In genomic region chr1:63651110-63651776, GRCh38 we compare ENCODE assay signal across 11 cellular contexts. TPM values are rescaled to one million over a fixed set of nuclear protein-coding genes. Genes with fewer than 3 reads are reported as not detected.
DNase-seq lines count a peak whose midpoint lies in the region; ATAC-seq, FAIRE-seq and TF ChIP-seq lines count a peak whose summit lies in the region.
"Had no signal": no experiment of that assay in that cellular context is flagged by ENCODE, and none has a peak within 500 bp of the region (broad histone marks: within the 10 kb centered on the region; RNA-seq: fewer than 3 reads in every experiment).

No MANE protein-coding gene starts in this region.

- WGBS in mammary epithelial cell (ENCODE audit: low coverage, missing lambda C conversion rate): 72% methylated on average over 9 of the region's 9 CpGs
- 85 to 89% (median 89%) methylated on average over 9 of the region's 9 CpGs for WGBS in small intestine, 3 donors

- TF ChIP-seq CTCF in HCT116 (IDR thresholded peaks at IDR 0.05 in 2 of 3, conservative IDR thresholded peaks at IDR 0.05 in 1 of 3; ENCODE audit: borderline replicate concordance in 1 of 3, insufficient read depth in 1 of 3, low read depth in 2 of 3, low read length in 2 of 3) (no peak), mammary epithelial cell (conservative IDR thresholded peaks at IDR 0.05 in 1 of 2, IDR thresholded peaks at IDR 0.05 in 1 of 2; ENCODE audit: extremely low read depth in 1 of 2, insufficient read depth in 1 of 2, low read depth in 1 of 2, low read length in 2 of 2) (no peak), parathyroid adenoma (IDR thresholded peaks at IDR 0.05) (no peak), vagina (IDR thresholded peaks at IDR 0.05) (no peak)

- intact Hi-C loops in HCT116 (cut with micrococcal nuclease): no loop called here
- intact Hi-C loops in mammary epithelial cell (cut with micrococcal nuclease): no loop called here
- intact Hi-C loops in vagina (cut with DNase I): no loop called here

- H4K20me1 ChIP-seq in HCT116 (ENCODE audit: insufficient read depth): no peaks in the 10 kb centered on the region
- no peaks in the 10 kb centered on the region for H4K20me1 ChIP-seq in mammary epithelial cell (ENCODE audit: insufficient read depth, low read length)

- peak; percentile 25; the same call in 1 of the 2 replicates for ATAC-seq in HCT116
- ATAC-seq in GM18517 (IDR thresholded peaks at IDR 0.05; ENCODE audit: unreplicated experiment): no peak
- no peak for ATAC-seq in HG03442 (IDR thresholded peaks at IDR 0.05; ENCODE audit: unreplicated experiment)

- no TSS peak for BruUV-seq in HCT116 (replicated peaks; lab: Mats Ljungman, UMichigan)
- BruUV-seq in mammary epithelial cell (replicated peaks; lab: Mats Ljungman, UMichigan): no TSS peak

- in situ Hi-C loops in mammary epithelial cell (cut with MboI; ENCODE audit: low sequenced_read_pairs in 2 of 2): no loop called here

- H3K27ac ChIP-seq in HCT116 (ENCODE audit: low read depth, low read length) (no peak overlapping the region), mammary epithelial cell (ENCODE audit: insufficient read depth, low read depth, low read length) (no peak overlapping the region), parathyroid adenoma (peak overlapping the region; percentile 18), vagina (no peak overlapping the region), small intestine (ENCODE audit: low read depth in 1 of 2, low read length in 1 of 2) (no peak overlapping the region)

- TF ChIP-seq RAD21 in HCT116 (IDR thresholded peaks at IDR 0.05; ENCODE audit: low read depth): no peak

- no peaks in the 10 kb centered on the region for H3K9me3 ChIP-seq in HCT116 (ENCODE audit: control insufficient read depth in 1 of 2, insufficient read depth in 1 of 2, low read depth in 1 of 2, low read length in 2 of 2)
- no peaks in the 10 kb centered on the region for H3K9me3 ChIP-seq in mammary epithelial cell (replicated peaks; ENCODE audit: insufficient read depth, low read length)
- H3K9me3 ChIP-seq in parathyroid adenoma (ENCODE audit: control insufficient read depth, low read length): no peaks in the 10 kb centered on the region
- no peaks in the 10 kb centered on the region for H3K9me3 ChIP-seq in vagina
- H3K9me3 ChIP-seq in small intestine (ENCODE audit: control insufficient read depth, low read depth): no peaks in the 10 kb centered on the region

- H3K79me2 ChIP-seq in HCT116 (ENCODE audit: insufficient read depth, low read length) (no peaks in the 10 kb centered on the region), mammary epithelial cell (ENCODE audit: insufficient read depth, low read length) (no peaks in the 10 kb centered on the region), parathyroid adenoma (no peaks in the 10 kb centered on the region)

- H3K4me2 ChIP-seq in HCT116 (ENCODE audit: low read length) (no peak overlapping the region), mammary epithelial cell (ENCODE audit: insufficient read depth, low read depth, low read length) (no peak overlapping the region), parathyroid adenoma (ENCODE audit: low read length) (peak overlapping the region; percentile 13)

- H3K27me3 ChIP-seq in HCT116 (ENCODE audit: insufficient read depth, low read length): no peaks in the 10 kb centered on the region
- H3K27me3 ChIP-seq in mammary epithelial cell (ENCODE audit: insufficient read depth, low read length): no peaks in the 10 kb centered on the region
- no peaks in the 10 kb centered on the region for H3K27me3 ChIP-seq in parathyroid adenoma (ENCODE audit: control insufficient read depth, insufficient read depth, low read length)
- H3K27me3 ChIP-seq in vagina: no peaks in the 10 kb centered on the region
- H3K27me3 ChIP-seq in small intestine (ENCODE audit: control insufficient read depth in 2 of 2, insufficient read depth in 2 of 2, low read length in 2 of 2): no peaks in the 10 kb centered on the region

- CTCF ChIA-PET in HCT116 (lab: Charles Lee) (interaction anchor here (1.1 kb wide), 1 partner anchor 267 kb away, joined by 3 read pairs; no protein-coding TSS in a partner anchor), mammary epithelial cell (lab: Charles Lee; ENCODE audit: low non-redundant PET) (no interaction called here)

- DNase-seq in HCT116 (ENCODE audit: low read depth, low spot score): no peak
- DNase-seq in activated CD4-positive, alpha-beta T cell treated with anti-CD3 and anti-CD28 coated beads for 48 hours: peak; percentile 53
- DNase-seq in mammary epithelial cell: peak; percentile 56
- no peak for DNase-seq in vagina (ENCODE audit: extremely low spot score in 2 of 2)
- DNase-seq in small intestine: no peak
- DNase-seq: amygdala, DMS79, natural killer cell had no signal

- dilution Hi-C loops in mammary epithelial cell (cut with HindIII; ENCODE audit: low sequenced_read_pairs): no loop called here

- H2AFZ ChIP-seq in HCT116 (ENCODE audit: low read depth, low read length, poor library complexity, severe bottlenecking) (no peak overlapping the region), mammary epithelial cell (ENCODE audit: low read depth, low read length) (no peak overlapping the region), parathyroid adenoma (peak overlapping the region; percentile 1)

- no peak for FAIRE-seq in small intestine (lab: Jason Lieb, UNC)

- H3K4me3 ChIP-seq in HCT116 (replicated peaks in 1 of 2; ENCODE audit: low read depth in 1 of 2, low read length in 2 of 2): no peak overlapping the region
- no peak overlapping the region for H3K4me3 ChIP-seq in mammary epithelial cell (replicated peaks in 1 of 3; ENCODE audit: insufficient read depth in 1 of 3, low read depth in 2 of 3, low read length in 3 of 3)
- no peak overlapping the region for H3K4me3 ChIP-seq in parathyroid adenoma (ENCODE audit: low read depth, low read length)
- no peak overlapping the region for H3K4me3 ChIP-seq in vagina
- H3K4me3 ChIP-seq in small intestine (ENCODE audit: low read depth in 1 of 2, low read length in 2 of 2): no peak overlapping the region

- no peaks in the 10 kb centered on the region for H3K9me2 ChIP-seq in HCT116 (ENCODE audit: insufficient read depth)

- POLR2A ChIA-PET in HCT116 (lab: Charles Lee): no interaction called here

- RAD21 ChIA-PET in HCT116 (lab: Charles Lee; ENCODE audit: low non-redundant PET in 1 of 2, low total read pairs in 2 of 2, uncharacterized antibody in 2 of 2, unreplicated experiment in 2 of 2): no interaction called here

- no peak for TF ChIP-seq POLR2A in HCT116 (IDR thresholded peaks at IDR 0.05; ENCODE audit: borderline replicate concordance, extremely low read depth, insufficient read depth, insufficient read length)
- no peak for TF ChIP-seq POLR2A in vagina (IDR thresholded peaks at IDR 0.05)

- H3K9ac ChIP-seq in HCT116 (ENCODE audit: low read length) (no peak overlapping the region), mammary epithelial cell (ENCODE audit: insufficient read depth, low read length) (no peak overlapping the region), parathyroid adenoma (no peak overlapping the region)

- H3K36me3 ChIP-seq in HCT116 (ENCODE audit: control insufficient read depth in 1 of 2, insufficient read depth in 2 of 2, low read length in 2 of 2) (no peaks in the 10 kb centered on the region), mammary epithelial cell (ENCODE audit: insufficient read depth, low read length) (peaks cover 10% of the 10 kb centered on the region), parathyroid adenoma (ENCODE audit: control insufficient read depth, insufficient read depth, low read length) (no peaks in the 10 kb centered on the region), vagina (peaks cover 0 to 36% of the 10 kb centered on the region in 2 donors), small intestine (ENCODE audit: control insufficient read depth in 2 of 2, insufficient read depth in 2 of 2, low read length in 2 of 2) (peaks cover 8 to 15% of the 10 kb centered on the region in 2 donors)

- H3K4me1 ChIP-seq in HCT116 (ENCODE audit: control insufficient read depth in 1 of 2, insufficient read depth in 2 of 2, low read length in 2 of 2): no peaks in the 10 kb centered on the region
- H3K4me1 ChIP-seq in mammary epithelial cell (ENCODE audit: insufficient read depth, low read length): no peaks in the 10 kb centered on the region
- H3K4me1 ChIP-seq in parathyroid adenoma: no peaks in the 10 kb centered on the region
- H3K4me1 ChIP-seq in vagina: no peaks in the 10 kb centered on the region
- H3K4me1 ChIP-seq in small intestine (ENCODE audit: control insufficient read depth in 2 of 2, insufficient read depth in 1 of 2, low read depth in 1 of 2, low read length in 1 of 2): no peaks in the 10 kb centered on the region

TF ChIP-seq in HCT116, 20 proteins besides CTCF, POLR2A, EP300 and RAD21 (continues in another document):
- TF ChIP-seq SP1 (IDR thresholded peaks at IDR 0.05; ENCODE audit: low read depth): no peak
- no peak for TF ChIP-seq CEBPB (IDR thresholded peaks at IDR 0.05; ENCODE audit: low read depth)
- TF ChIP-seq ELF1 (IDR thresholded peaks at IDR 0.05; ENCODE audit: borderline replicate concordance, low read depth): no peak
- no peak for TF ChIP-seq EZH2phosphoT487 (IDR thresholded peaks at IDR 0.05; ENCODE audit: borderline replicate concordance)
- TF ChIP-seq ZNF274 (IDR thresholded peaks at IDR 0.05; ENCODE audit: low read depth, low read length): no peak
- TF ChIP-seq EZH2 (IDR thresholded peaks at IDR 0.05): no peak
- no peak for TF ChIP-seq JUND (IDR thresholded peaks at IDR 0.05)
- no peak for TF ChIP-seq YY1 (IDR thresholded peaks at IDR 0.05; ENCODE audit: extremely low read depth, insufficient replicate concordance, low read depth, low read length)

RNA-seq across cellular contexts. Expression of gene PGM1, which starts 58.0 kb away (rescaled TPM):
- total RNA-seq in HCT116 (2021; ENCODE audit: unreplicated experiment) (54.6 TPM), mammary epithelial cell (100 to 1,000 TPM in 1 of 2 donors, 10 to 100 TPM in 1; 93.7 to 177 TPM), vagina (46.4 TPM)
- polyA plus RNA-seq in HCT116 (2012): 55.8 and 61.5 TPM in 2 replicates
- polyA plus RNA-seq in mammary epithelial cell (76.6 TPM), small intestine (10 to 100 TPM; 43.0 to 88.8 (median 60.8) TPM)
- polyA minus RNA-seq in mammary epithelial cell: 158 TPM

Comparison
In these comparisons a context has a peak if more than half of its experiments do, and no peak if none do; other contexts are left out.
1. DNase-seq: peak in activated CD4-positive, alpha-beta T cell treated with anti-CD3 and anti-CD28 coated beads for 48 hours (single experiment) and mammary epithelial cell (single experiment); none in HCT116 (single experiment), vagina (0 of 2) and small intestine (single experiment).